ENCODE assay signal across 7 cellular contexts in the genomic region with DNA sequence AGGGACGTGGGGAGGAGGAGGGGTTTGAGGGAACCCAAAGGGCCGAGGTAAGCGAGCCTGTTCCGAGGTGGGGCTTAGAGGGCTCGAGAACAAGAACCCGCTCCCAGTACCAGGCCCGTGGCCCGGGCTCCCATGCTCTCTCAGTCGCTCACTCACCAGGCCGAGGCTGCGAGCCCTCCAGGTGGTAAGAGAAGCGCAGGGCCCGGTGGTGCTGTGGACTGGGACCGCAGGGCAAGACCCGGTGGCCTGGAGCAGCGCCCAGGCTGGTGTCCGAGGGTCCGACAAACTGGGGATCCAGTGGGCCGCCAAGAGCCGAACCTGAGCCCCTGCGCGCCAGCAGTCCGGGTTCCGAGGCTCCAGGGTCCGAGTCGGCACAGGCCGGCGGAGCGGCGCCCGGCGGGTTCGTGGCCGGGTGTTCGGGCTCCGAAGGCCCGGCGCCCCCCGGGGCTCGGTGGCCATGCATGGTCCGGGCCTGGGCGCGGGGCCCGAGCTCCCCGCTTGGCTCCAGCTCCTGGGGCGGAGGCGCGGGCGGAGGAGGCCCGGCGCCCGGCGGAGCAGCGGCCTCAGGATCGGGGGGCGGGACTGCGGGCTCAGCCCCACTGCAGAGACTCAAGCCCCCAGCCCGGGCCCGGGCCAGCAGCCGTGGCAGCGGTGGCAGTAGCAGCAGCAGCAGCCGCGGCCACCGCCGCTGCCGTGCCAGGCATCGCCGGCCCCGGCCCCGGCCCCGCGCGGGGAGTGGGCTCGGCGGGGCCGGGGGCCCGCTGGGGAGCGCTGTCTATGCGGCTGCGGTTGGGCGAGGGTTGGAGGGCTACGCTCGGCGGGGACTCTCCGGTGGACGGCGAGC. TPM values are rescaled to one million over a fixed set of nuclear protein-coding genes. Genes with fewer than 3 reads are reported as not detected.
A peak's percentile ranks its signal among the peaks of the same experiment; 100 is the strongest.
DNase-seq lines count a peak whose midpoint lies in the region; ATAC-seq and TF ChIP-seq lines count a peak whose summit lies in the region.

No MANE protein-coding gene starts in this region.

- no peak for TF ChIP-seq CTCF in nephron progenitor cell (IDR thresholded peaks at IDR 0.05)

- H3K9me3 Mint-ChIP-seq in nephron progenitor cell, result peaks cover 70% of the 10 kb centered on the region

- H3K4me3 ChIP-seq in GM23248, result peak overlapping the region; percentile 83
- peak overlapping the region; percentile 64 for H3K4me3 ChIP-seq in SJSA1

- WGBS in GM23248 (ENCODE audit: low coverage in 1 of 2, low lambda C conversion rate in 2 of 2, missing lambda C conversion rate in 2 of 2), 2 experiments, result 1% methylated on average over 15 to 24 of the region's 87 CpGs

- H3K27me3 Mint-ChIP-seq in nephron progenitor cell (ENCODE audit: low read depth, poor library complexity), result no peaks in the 10 kb centered on the region

- H3K9me3 ChIP-seq in GM23248 (ENCODE audit: low read depth), result no peaks in the 10 kb centered on the region
- H3K9me3 ChIP-seq in SJSA1 (replicated peaks), result no peaks in the 10 kb centered on the region

- ATAC-seq in esophagus mucosa, result peak; percentile 32
- ATAC-seq in GM18511 (IDR thresholded peaks at IDR 0.05; ENCODE audit: unreplicated experiment), result no peak

- peaks cover 14% of the 10 kb centered on the region for H3K36me3 Mint-ChIP-seq in nephron progenitor cell (ENCODE audit: low read depth)

- DNase-seq in GM23248 (peak; percentile 61), SJSA1 (ENCODE audit: low read depth in 1 of 2, low spot score in 2 of 2) (peak in 1 of 2 experiments; percentile 30), nephron progenitor cell (peak; percentile 39), SK-N-DZ (ENCODE audit: low spot score) (no peak), erythroblast (lab: John Stamatoyannopoulos, UW) (no peak)

- no peaks in the 10 kb centered on the region for H3K36me3 ChIP-seq in GM23248 (ENCODE audit: low read depth)
- no peaks in the 10 kb centered on the region for H3K36me3 ChIP-seq in SJSA1

- no peaks in the 10 kb centered on the region for H3K9me2 ChIP-seq in GM23248 (ENCODE audit: insufficient read depth)

- H3K27me3 ChIP-seq in GM23248 (replicated peaks; ENCODE audit: insufficient read depth) (no peaks in the 10 kb centered on the region), SJSA1 (replicated peaks) (no peaks in the 10 kb centered on the region)

- in situ Hi-C loops in GM23248 (cut with MboI), result no loop called here

- peak overlapping the region; percentile 81 for H2AFZ ChIP-seq in GM23248

- peak overlapping the region; percentile 91 for H3K4me3 Mint-ChIP-seq in nephron progenitor cell

- H3K27ac Mint-ChIP-seq in nephron progenitor cell, result no peak overlapping the region

- peaks cover 29% of the 10 kb centered on the region for H3K4me1 ChIP-seq in GM23248 (ENCODE audit: insufficient read depth)
- peaks cover 15% of the 10 kb centered on the region for H3K4me1 ChIP-seq in SJSA1 (replicated peaks)

- peak overlapping the region; percentile 62 for H3K27ac ChIP-seq in GM23248
- H3K27ac ChIP-seq in SJSA1, result peak overlapping the region; percentile 29; the same call in 1 of the 2 replicates

- H4K20me1 ChIP-seq in GM23248 (ENCODE audit: insufficient read depth), result no peaks in the 10 kb centered on the region

- peak overlapping the region; percentile 93 for H3K4me2 ChIP-seq in GM23248 (ENCODE audit: unreplicated experiment)

- H3K79me2 ChIP-seq in GM23248 (ENCODE audit: insufficient read depth), result peaks cover 43% of the 10 kb centered on the region

- TF ChIP-seq POLR2A in erythroblast (IDR thresholded peaks at IDR 0.05; ENCODE audit: low read length), result no peak

- peaks cover 15% of the 10 kb centered on the region; the same call in 1 of the 2 replicates for H3F3A ChIP-seq in GM23248 (ENCODE audit: insufficient read depth)

- peaks cover 64% of the 10 kb centered on the region for H3K4me1 Mint-ChIP-seq in nephron progenitor cell

- peak overlapping the region; percentile 89 for H3K9ac ChIP-seq in GM23248

RNA-seq across cellular contexts. Expression of a gene that starts 0.8 kb away (rescaled TPM):
- total RNA-seq in GM23248 (2014; rRNA removed; shearing (Covaris generic)), result 8.6 and 9.1 TPM in 2 replicates
- 5.4 and 6.0 TPM in 2 replicates for polyA plus RNA-seq in GM23248 (2016; fragmentation: Nextera tagmentation; extraction: Ambion mirVana)
- total RNA-seq in SJSA1 (2014; rRNA removed; shearing (Covaris generic)), result 3.4 and 5.7 TPM in 2 replicates
- 8.2 TPM for total RNA-seq in esophagus mucosa
- 6.3 and 7.4 TPM in 2 replicates for polyA plus RNA-seq in SK-N-DZ (2014; cell fraction: cytosol; rRNA removed)
- 4.9 and 9.6 TPM in 2 replicates for polyA plus RNA-seq in SK-N-DZ (2014; cell fraction: nucleus; rRNA removed)

RNA-seq across cellular contexts. Expression of a gene that starts 34.8 kb away (rescaled TPM):
- total RNA-seq in GM23248 (2014; rRNA removed; shearing (Covaris generic)), result 24.3 and 30.3 TPM in 2 replicates
- 9.2 and 10.9 TPM in 2 replicates for polyA plus RNA-seq in GM23248 (2016; fragmentation: Nextera tagmentation; extraction: Ambion mirVana)
- total RNA-seq in SJSA1 (2014; rRNA removed; shearing (Covaris generic)), result 25.2 and 35.8 TPM in 2 replicates
- total RNA-seq in esophagus mucosa, result 25.7 TPM
- 28.0 and 37.7 TPM in 2 replicates for polyA plus RNA-seq in SK-N-DZ (2014; cell fraction: cytosol; rRNA removed)
- polyA plus RNA-seq in SK-N-DZ (2014; cell fraction: nucleus; rRNA removed), result 28.1 and 32.5 TPM in 2 replicates

RNA-seq across cellular contexts. Expression of a gene that starts 55.0 kb away (rescaled TPM):
- total RNA-seq in GM23248 (2014; rRNA removed; shearing (Covaris generic)), result 19.6 and 22.1 TPM in 2 replicates
- polyA plus RNA-seq in GM23248 (2016; fragmentation: Nextera tagmentation; extraction: Ambion mirVana), result 42.4 TPM in 2 replicates
- 17.9 and 35.2 TPM in 2 replicates for total RNA-seq in SJSA1 (2014; rRNA removed; shearing (Covaris generic))
- total RNA-seq in esophagus mucosa, result 21.5 TPM
- polyA plus RNA-seq in SK-N-DZ (2014; cell fraction: cytosol; rRNA removed), result 20.1 and 27.1 TPM in 2 replicates
- 8.6 and 13.9 TPM in 2 replicates for polyA plus RNA-seq in SK-N-DZ (2014; cell fraction: nucleus; rRNA removed)

Comparison
In these comparisons a context has a peak if more than half of its experiments do, and no peak if none do; other contexts are left out.
1. DNase-seq: peak in GM23248 (single experiment) and nephron progenitor cell (single experiment); none in SK-N-DZ (single experiment) and erythroblast (0 of 2).